In the genomic region with DNA sequence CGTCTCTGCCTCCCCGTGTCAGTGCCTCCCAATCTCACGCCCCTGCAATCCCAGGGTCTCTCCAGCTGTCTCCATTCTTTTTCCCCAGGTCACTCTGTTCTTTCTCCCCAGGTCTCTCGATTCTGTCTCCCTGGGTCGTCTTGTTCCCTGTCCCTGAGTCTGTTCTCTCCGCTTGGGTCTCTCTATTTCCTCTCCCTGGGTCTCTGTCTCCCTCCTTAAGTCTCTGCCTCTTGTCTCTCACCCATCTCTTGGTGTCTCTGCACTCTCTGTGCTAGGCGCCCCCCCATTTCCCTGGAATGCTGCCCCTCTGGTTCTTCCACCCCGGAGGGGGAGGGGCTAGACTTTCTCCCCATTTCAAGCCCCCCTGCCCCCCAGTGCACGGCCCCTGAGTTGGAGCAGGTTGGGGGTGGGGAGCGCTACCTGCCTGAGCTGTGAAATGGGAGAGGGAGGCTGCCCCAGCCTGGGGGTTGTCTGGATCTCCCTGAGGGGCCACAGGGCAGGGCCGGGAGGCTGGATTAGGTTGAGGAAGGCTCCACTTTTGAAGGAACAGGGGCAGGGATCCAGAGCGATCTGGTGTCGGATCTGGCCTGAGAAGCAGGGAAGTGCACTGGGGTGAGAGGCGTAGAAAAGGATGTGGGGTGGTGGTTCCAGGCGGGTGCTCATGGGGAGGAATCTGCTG, we compare ENCODE assay signal across 8 cellular contexts. TPM values are rescaled to one million over a fixed set of nuclear protein-coding genes. Genes with fewer than 3 reads are reported as not detected.
A peak's percentile ranks its signal among the peaks of the same experiment; 100 is the strongest.
DNase-seq lines count a peak whose midpoint lies in the region; ATAC-seq and TF ChIP-seq lines count a peak whose summit lies in the region.

No MANE protein-coding gene starts in this region.

- DNase-seq in GM23248 (peak; percentile 30), right atrium auricular region (ENCODE audit: low spot score) (no peak), GM10248 (ENCODE audit: extremely low spot score) (no peak), 8988T (no peak), NCI-H2196 treated with DMSO at 0.1 percent for 48 hours (lab: John Stamatoyannopoulos, UW; ENCODE audit: unreplicated experiment) (no peak)

- POLR2A ChIA-PET in GM10248 (lab: Yijun Ruan, JAX): no interaction called here

- H3K27me3 ChIP-seq in GM23248 (replicated peaks; ENCODE audit: insufficient read depth): no peaks in the 10 kb centered on the region
- no peaks in the 10 kb centered on the region for H3K27me3 ChIP-seq in right atrium auricular region
- H3K27me3 ChIP-seq in skeletal muscle tissue (ENCODE audit: control insufficient read depth in 3 of 3, insufficient read depth in 3 of 3, low read length in 3 of 3): peaks cover 0 to 3% (median 0%) of the 10 kb centered on the region in 3 donors

- no peak for ATAC-seq in GM21529 (IDR thresholded peaks at IDR 0.05; ENCODE audit: unreplicated experiment)

- in situ Hi-C loops in GM23248 (cut with MboI): loop anchor here (10.0 to 25.0 kb wide), 2 partner anchors 113 to 405 kb away; partner anchors contain the start of genes ARTN and IPO13

- CTCF ChIA-PET in GM10248 (lab: Yijun Ruan, JAX): interaction anchor here (1.1 to 3.1 kb wide), 3 partner anchors 37 to 474 kb away, joined by 3 to 30 read pairs (median 8); partner anchors contain the start of gene ARTN

- H3K27ac ChIP-seq in GM23248: no peak overlapping the region
- peak overlapping the region; percentile 77 for H3K27ac ChIP-seq in VCaP
- H3K27ac ChIP-seq in right atrium auricular region: peak overlapping the region in 1 of 2 donors; percentile 35
- H3K27ac ChIP-seq in skeletal muscle tissue (ENCODE audit: low read depth, low read length): no peak overlapping the region

- no peaks in the 10 kb centered on the region for H3K36me3 ChIP-seq in GM23248 (ENCODE audit: low read depth)
- H3K36me3 ChIP-seq in right atrium auricular region: no peaks in the 10 kb centered on the region
- H3K36me3 ChIP-seq in skeletal muscle tissue (ENCODE audit: control insufficient read depth in 3 of 3, insufficient read depth in 3 of 3, low read length in 3 of 3): no peaks in the 10 kb centered on the region

- peak overlapping the region; percentile 70 for H3K9ac ChIP-seq in GM23248
- H3K9ac ChIP-seq in skeletal muscle tissue (ENCODE audit: low read depth in 1 of 3, low read length in 3 of 3): peak overlapping the region in 2 of 3 donors; percentile 57 to 64

- H3F3A ChIP-seq in GM23248 (ENCODE audit: insufficient read depth): peaks cover 8% of the 10 kb centered on the region; the same call in 1 of the 2 replicates

- H3K4me2 ChIP-seq in GM23248 (ENCODE audit: unreplicated experiment): peak overlapping the region; percentile 50

- peaks cover 3% of the 10 kb centered on the region; the same call in 1 of the 2 replicates for H3K79me2 ChIP-seq in GM23248 (ENCODE audit: insufficient read depth)

- TF ChIP-seq CTCF in VCaP (conservative IDR thresholded peaks at IDR 0.05) (no peak), right atrium auricular region (IDR thresholded peaks at IDR 0.05) (no peak), GM10248 (IDR thresholded peaks at IDR 0.05; ENCODE audit: control extremely low read depth, extremely low read depth, low read depth, missing control alignments) (no peak)

- H3K4me3 ChIP-seq in GM23248 (peak overlapping the region; percentile 76), right atrium auricular region (peak overlapping the region; percentile 76 to 77), skeletal muscle tissue (ENCODE audit: low read length in 3 of 3) (peak overlapping the region; percentile 45 to 67 (median 60))

- H3K9me3 ChIP-seq in GM23248 (ENCODE audit: low read depth) (no peaks in the 10 kb centered on the region), right atrium auricular region (no peaks in the 10 kb centered on the region), skeletal muscle tissue (ENCODE audit: control insufficient read depth in 3 of 3, low read length in 3 of 3) (no peaks in the 10 kb centered on the region)

- 18 to 22% methylated on average over 15 of the region's 15 CpGs for WGBS in GM23248 (ENCODE audit: low coverage in 1 of 2, low lambda C conversion rate in 2 of 2, missing lambda C conversion rate in 2 of 2), 2 experiments

- H3K9me2 ChIP-seq in GM23248 (ENCODE audit: insufficient read depth): no peaks in the 10 kb centered on the region

- H3K4me1 ChIP-seq in GM23248 (ENCODE audit: insufficient read depth): peaks cover 4% of the 10 kb centered on the region; the same call in 1 of the 2 replicates
- peaks cover 0 to 18% of the 10 kb centered on the region in 2 donors for H3K4me1 ChIP-seq in right atrium auricular region
- peaks cover 5 to 8% (median 7%) of the 10 kb centered on the region in 3 donors for H3K4me1 ChIP-seq in skeletal muscle tissue (ENCODE audit: control insufficient read depth in 3 of 3, insufficient read depth in 3 of 3, low read length in 3 of 3)

- peak overlapping the region; percentile 84 for H2AFZ ChIP-seq in GM23248

- no peaks in the 10 kb centered on the region for H4K20me1 ChIP-seq in GM23248 (ENCODE audit: insufficient read depth)

RNA-seq across cellular contexts. Expression of gene PTPRF, which starts 1.4 kb away (rescaled TPM):
- total RNA-seq in GM23248 (2014; rRNA removed; shearing (Covaris generic)): 15.0 and 16.3 TPM in 2 replicates
- polyA plus RNA-seq in GM23248 (2016; fragmentation: Nextera tagmentation; extraction: Ambion mirVana): 14.0 and 14.7 TPM in 2 replicates
- 10 to 100 TPM in 1 of 2 donors, 1 to 10 TPM in 1; 7.4 to 27.7 TPM for total RNA-seq in right atrium auricular region
- total RNA-seq in skeletal muscle tissue: 10.4 TPM
